Comparison of ENCODE assay signal across 8 cellular contexts in the genomic region with DNA sequence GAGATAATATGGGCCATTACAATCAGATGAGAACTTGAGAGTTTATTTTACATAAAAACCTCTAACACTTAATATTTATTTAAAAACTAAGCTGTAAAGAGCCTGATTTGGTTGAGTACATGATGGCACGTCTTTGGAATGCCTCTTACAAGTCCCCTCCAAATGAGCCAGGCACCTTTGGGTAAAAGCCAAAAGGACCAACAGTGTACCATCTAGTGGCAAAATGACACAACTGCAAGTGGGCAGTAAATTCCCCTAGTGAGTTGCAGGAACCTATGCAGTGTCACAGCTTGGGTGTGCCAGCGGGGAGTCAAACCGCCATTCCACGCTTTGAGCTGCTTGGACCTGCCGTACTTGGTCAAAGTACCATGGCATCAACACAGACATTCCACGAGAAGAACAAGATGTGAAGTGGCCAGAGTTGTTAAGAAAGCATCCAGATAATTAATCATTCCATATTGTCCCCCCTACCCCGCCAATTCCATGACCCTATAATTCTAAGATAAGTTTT.
A peak's percentile ranks its signal among the peaks of the same experiment; 100 is the strongest.
DNase-seq lines count a peak whose midpoint lies in the region; ATAC-seq and TF ChIP-seq lines count a peak whose summit lies in the region.

No MANE protein-coding gene starts in this region.

- H3K4me3 Mint-ChIP-seq in activated T-helper 2 cell treated with anti-CD3 and anti-CD28 coated beads, Interferon-gamma antibody, Interleukin-2, Interleukin-4, amounts not matched to agents 10 μg/mL and 5 μg/mL and 100 μg/mL, durations not matched to agents 14 hours and 24 hours and 36 hours (ENCODE audit: low read depth), result no peak overlapping the region

- ATAC-seq in HG02973 (IDR thresholded peaks at IDR 0.05; ENCODE audit: unreplicated experiment), result peak; percentile 63

- intact Hi-C loops in activated T-helper 2 cell treated with anti-CD3 and anti-CD28 coated beads, Interferon-gamma antibody, Interleukin-2, Interleukin-4, amounts not matched to agents 10 μg/mL and 5 μg/mL and 100 μg/mL, durations not matched to agents 14 hours and 24 hours and 36 hours (cut with micrococcal nuclease), result loop anchor here (1.0 kb wide), 1 partner anchor 72 kb away; no protein-coding TSS in a partner anchor
- intact Hi-C loops in head of caudate nucleus (cut with DNase I), result no loop called here

- TF ChIP-seq CTCF in AG09309 (IDR thresholded peaks at IDR 0.05; ENCODE audit: control insufficient read depth, insufficient read depth, low read depth, low read length, missing control alignments) (peak; percentile 80), GM12801 (IDR thresholded peaks at IDR 0.05; ENCODE audit: extremely low read depth, insufficient read length) (peak; percentile 68)

- DNase-seq in AG09309 (ENCODE audit: low read depth) (peak; percentile 45), NCI-H510A treated with DMSO at 0.1 percent for 48 hours (lab: John Stamatoyannopoulos, UW) (peak; percentile 91), head of caudate nucleus (peak in 25 of 42 donors; percentile 21 to 79 (median 52)), pons (ENCODE audit: low spot score) (peak; percentile 80), NCI-H2081 treated with DMSO at 0.1 percent for 48 hours (lab: John Stamatoyannopoulos, UW) (no peak)
- DNase-seq in activated T-helper 2 cell treated with anti-CD3 and anti-CD28 coated beads, Interferon-gamma antibody, Interleukin-2, Interleukin-4, amounts not matched to agents 10 μg/mL and 5 μg/mL and 100 μg/mL, durations not matched to agents 14 hours and 24 hours and 36 hours (ENCODE audit: low spot score), result peak; percentile 18

- H3K27ac Mint-ChIP-seq in activated T-helper 2 cell treated with anti-CD3 and anti-CD28 coated beads, Interferon-gamma antibody, Interleukin-2, Interleukin-4, amounts not matched to agents 10 μg/mL and 5 μg/mL and 100 μg/mL, durations not matched to agents 14 hours and 24 hours and 36 hours, result no peak overlapping the region

- H3K27me3 Mint-ChIP-seq in activated T-helper 2 cell treated with anti-CD3 and anti-CD28 coated beads, Interferon-gamma antibody, Interleukin-2, Interleukin-4, amounts not matched to agents 10 μg/mL and 5 μg/mL and 100 μg/mL, durations not matched to agents 14 hours and 24 hours and 36 hours (ENCODE audit: low read depth), result peaks cover 39% of the 10 kb centered on the region

- H3K9me3 Mint-ChIP-seq in activated T-helper 2 cell treated with anti-CD3 and anti-CD28 coated beads, Interferon-gamma antibody, Interleukin-2, Interleukin-4, amounts not matched to agents 10 μg/mL and 5 μg/mL and 100 μg/mL, durations not matched to agents 14 hours and 24 hours and 36 hours, result no peaks in the 10 kb centered on the region

- no peak overlapping the region for H3K4me3 ChIP-seq in AG09309 (ENCODE audit: control insufficient read depth, low read depth, low read length)

- no peaks in the 10 kb centered on the region for H3K36me3 Mint-ChIP-seq in activated T-helper 2 cell treated with anti-CD3 and anti-CD28 coated beads, Interferon-gamma antibody, Interleukin-2, Interleukin-4, amounts not matched to agents 10 μg/mL and 5 μg/mL and 100 μg/mL, durations not matched to agents 14 hours and 24 hours and 36 hours (ENCODE audit: low read depth)

- peaks cover 8% of the 10 kb centered on the region for H3K4me1 Mint-ChIP-seq in activated T-helper 2 cell treated with anti-CD3 and anti-CD28 coated beads, Interferon-gamma antibody, Interleukin-2, Interleukin-4, amounts not matched to agents 10 μg/mL and 5 μg/mL and 100 μg/mL, durations not matched to agents 14 hours and 24 hours and 36 hours (ENCODE audit: low read depth)
